In the genomic region with DNA sequence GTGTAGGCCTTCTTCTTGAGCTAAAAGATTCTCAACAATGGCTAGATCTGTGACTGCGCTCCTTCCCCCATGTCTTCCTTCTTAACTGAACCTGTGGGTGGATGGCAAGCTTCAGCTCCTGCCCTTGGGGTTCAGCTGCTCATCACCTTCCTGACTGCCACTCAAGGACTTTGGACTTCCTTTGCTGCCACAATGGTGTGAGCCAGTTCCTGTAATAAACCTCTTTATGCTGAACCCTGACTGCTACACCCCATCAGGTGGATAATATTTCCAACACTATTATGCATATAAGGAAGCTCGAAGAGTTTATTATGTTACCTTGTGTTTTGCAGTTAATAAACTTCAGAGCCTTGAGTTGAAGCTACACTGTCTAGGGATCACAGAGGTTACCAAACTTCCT, we compare ENCODE assay signal across 19 cellular contexts.
A peak's percentile ranks its signal among the peaks of the same experiment; 100 is the strongest.
DNase-seq lines count a peak whose midpoint lies in the region; FAIRE-seq and TF ChIP-seq lines count a peak whose summit lies in the region.
"Had no signal": no experiment of that assay in that cellular context is flagged by ENCODE, and none has a peak within 500 bp of the region (broad histone marks: within the 10 kb centered on the region; RNA-seq: fewer than 3 reads in every experiment).

No MANE protein-coding gene starts in this region.

- no peaks in the 10 kb centered on the region for H3K27me3 ChIP-seq in keratinocyte (ENCODE audit: control insufficient read depth, extremely low read depth, insufficient read depth, low read length)
- H3K27me3 ChIP-seq in trophoblast cell (ENCODE audit: insufficient read depth, low read length) = no peaks in the 10 kb centered on the region
- H3K27me3 ChIP-seq: BE2C had no signal

- no peak overlapping the region for H2AK5ac ChIP-seq in trophoblast cell (ENCODE audit: low read length)

- peak; percentile 19 for DNase-seq in HT-29 (ENCODE audit: low spot score)
- DNase-seq in keratinocyte (ENCODE audit: low read depth, low spot score) = no peak
- DNase-seq in trophoblast cell = no peak
- DNase-seq in DMS79 treated with DMSO at 0.1 percent for 48 hours (lab: John Stamatoyannopoulos, UW) = no peak
- no peak for DNase-seq in putamen (ENCODE audit: low spot score)
- no peak for DNase-seq in substantia nigra (lab: John Stamatoyannopoulos, UW)
- DNase-seq: ACHN; BE2C; C1 segment of cervical spinal cord; Caco-2; CD4-positive, CD25-positive, alpha-beta regulatory T cell; GDM1; GM23248; H7; HFFc6; KBM-7 had no signal

- no peak overlapping the region for H2BK5ac ChIP-seq in trophoblast cell (ENCODE audit: low read depth, low read length, poor library complexity)

- H4K91ac ChIP-seq in trophoblast cell (ENCODE audit: low read depth, low read length) = no peak overlapping the region

- no peak overlapping the region for H4K8ac ChIP-seq in trophoblast cell (ENCODE audit: low read depth, low read length)

- no peak overlapping the region for H2BK120ac ChIP-seq in trophoblast cell (ENCODE audit: insufficient read depth, low read length, poor library complexity)

- H3K36me3 ChIP-seq in keratinocyte (ENCODE audit: control insufficient read depth in 2 of 2, extremely low read depth in 1 of 2, insufficient read depth in 2 of 2, low read length in 2 of 2) (no peaks in the 10 kb centered on the region), trophoblast cell (ENCODE audit: control insufficient read depth in 1 of 2, insufficient read depth in 2 of 2, low read length in 2 of 2) (no peaks in the 10 kb centered on the region)
- H3K36me3 ChIP-seq: BE2C had no signal

- H3K18ac ChIP-seq in trophoblast cell (ENCODE audit: low read length) = no peak overlapping the region

- WGBS in trophoblast cell (ENCODE audit: extremely low coverage, insufficient coverage, insufficient read length) = no CpG with 5 or more reads among the region's 2 CpGs

- no peak for FAIRE-seq in keratinocyte (lab: Jason Lieb, UNC)
- FAIRE-seq: A204.1, D721Med, HepG2 had no signal

- H3K23ac ChIP-seq in trophoblast cell (ENCODE audit: low read length) = no peak overlapping the region

- no peak overlapping the region for H3K4ac ChIP-seq in trophoblast cell (ENCODE audit: low read depth, low read length)

- no peak overlapping the region for H3K27ac ChIP-seq in keratinocyte (ENCODE audit: control insufficient read depth, insufficient read depth, low read length)
- no peak overlapping the region for H3K27ac ChIP-seq in trophoblast cell (ENCODE audit: low read depth, low read length)
- no peak overlapping the region for H3K27ac ChIP-seq in substantia nigra (ENCODE audit: low read depth, low read length, poor library complexity, severe bottlenecking)
- H3K27ac ChIP-seq: GM23248 had no signal

- H2BK12ac ChIP-seq in trophoblast cell (ENCODE audit: low read length) = peak overlapping the region; percentile 91

- dilution Hi-C loops in keratinocyte (cut with MboI; ENCODE audit: extremely low pct_ligation_motif_present, low sequenced_read_pairs) = no loop called here

- H2AFZ ChIP-seq in keratinocyte (ENCODE audit: control insufficient read depth, low read length) (peak overlapping the region; percentile 32), trophoblast cell (ENCODE audit: insufficient read depth, low read length, poor library complexity) (no peak overlapping the region)
- H2AFZ ChIP-seq: GM23248 had no signal

- H4K12ac ChIP-seq in trophoblast cell (ENCODE audit: low read depth, low read length) = no peak overlapping the region

- H3K4me1 ChIP-seq in keratinocyte (ENCODE audit: control insufficient read depth, extremely low read depth, insufficient read depth, low read length) (peaks cover 12% of the 10 kb centered on the region), trophoblast cell (ENCODE audit: control insufficient read depth in 1 of 2, insufficient read depth in 2 of 2, low read length in 2 of 2) (peaks cover 2 to 5% of the 10 kb centered on the region in 2 experiments)
- H3K4me1 ChIP-seq: Caco-2 had no signal

- no peak overlapping the region for H3K4me2 ChIP-seq in keratinocyte (ENCODE audit: control insufficient read depth, extremely low read depth, insufficient read depth, low read depth, low read length)
- no peak overlapping the region for H3K4me2 ChIP-seq in trophoblast cell (ENCODE audit: low read length)

- H3K79me1 ChIP-seq in trophoblast cell (ENCODE audit: low read length) = no peaks in the 10 kb centered on the region

- H4K20me1 ChIP-seq in keratinocyte (ENCODE audit: control insufficient read depth, extremely low read depth, insufficient read depth, low read length) = no peaks in the 10 kb centered on the region

- H3K14ac ChIP-seq in trophoblast cell (ENCODE audit: low read length) = no peak overlapping the region

- H3K9ac ChIP-seq in keratinocyte (ENCODE audit: control insufficient read depth, extremely low read depth, insufficient read depth, low read length) (no peak overlapping the region), trophoblast cell (ENCODE audit: low read length) (no peak overlapping the region)
- H3K9ac ChIP-seq: GM23248 had no signal

- H3K4me3 ChIP-seq in keratinocyte (ENCODE audit: control insufficient read depth in 2 of 3, extremely low read depth in 1 of 3, insufficient read depth in 2 of 3, low read depth in 1 of 3, low read length in 3 of 3) (no peak overlapping the region), trophoblast cell (ENCODE audit: low read depth, low read length) (no peak overlapping the region)
- H3K4me3 ChIP-seq: GM23248 had no signal

- H3K9me1 ChIP-seq in keratinocyte (ENCODE audit: control insufficient read depth, extremely low read depth, insufficient read depth, low read length) = no peaks in the 10 kb centered on the region

- H3K9me3 ChIP-seq in keratinocyte (ENCODE audit: control insufficient read depth, low read depth, low read length) = no peaks in the 10 kb centered on the region
- H3K9me3 ChIP-seq in trophoblast cell (ENCODE audit: insufficient read depth, low read depth, low read length) = peaks cover 2% of the 10 kb centered on the region
- H3K9me3 ChIP-seq: BE2C had no signal

- H3K79me2 ChIP-seq in keratinocyte (ENCODE audit: control insufficient read depth, insufficient read depth, low read length) = no peaks in the 10 kb centered on the region
- H3K79me2 ChIP-seq in trophoblast cell (ENCODE audit: control insufficient read depth, insufficient read depth, low read length, poor library complexity) = no peaks in the 10 kb centered on the region

- TF ChIP-seq CTCF in keratinocyte (optimal IDR thresholded peaks at IDR 0.05 in 1 of 3, IDR thresholded peaks at IDR 0.05 in 1 of 3, conservative IDR thresholded peaks at IDR 0.05 in 1 of 3; ENCODE audit: extremely low read depth in 1 of 3, insufficient read depth in 2 of 3, low read length in 3 of 3) = no peak
